11 cellular contexts compared by ENCODE assay signal in the genomic region with DNA sequence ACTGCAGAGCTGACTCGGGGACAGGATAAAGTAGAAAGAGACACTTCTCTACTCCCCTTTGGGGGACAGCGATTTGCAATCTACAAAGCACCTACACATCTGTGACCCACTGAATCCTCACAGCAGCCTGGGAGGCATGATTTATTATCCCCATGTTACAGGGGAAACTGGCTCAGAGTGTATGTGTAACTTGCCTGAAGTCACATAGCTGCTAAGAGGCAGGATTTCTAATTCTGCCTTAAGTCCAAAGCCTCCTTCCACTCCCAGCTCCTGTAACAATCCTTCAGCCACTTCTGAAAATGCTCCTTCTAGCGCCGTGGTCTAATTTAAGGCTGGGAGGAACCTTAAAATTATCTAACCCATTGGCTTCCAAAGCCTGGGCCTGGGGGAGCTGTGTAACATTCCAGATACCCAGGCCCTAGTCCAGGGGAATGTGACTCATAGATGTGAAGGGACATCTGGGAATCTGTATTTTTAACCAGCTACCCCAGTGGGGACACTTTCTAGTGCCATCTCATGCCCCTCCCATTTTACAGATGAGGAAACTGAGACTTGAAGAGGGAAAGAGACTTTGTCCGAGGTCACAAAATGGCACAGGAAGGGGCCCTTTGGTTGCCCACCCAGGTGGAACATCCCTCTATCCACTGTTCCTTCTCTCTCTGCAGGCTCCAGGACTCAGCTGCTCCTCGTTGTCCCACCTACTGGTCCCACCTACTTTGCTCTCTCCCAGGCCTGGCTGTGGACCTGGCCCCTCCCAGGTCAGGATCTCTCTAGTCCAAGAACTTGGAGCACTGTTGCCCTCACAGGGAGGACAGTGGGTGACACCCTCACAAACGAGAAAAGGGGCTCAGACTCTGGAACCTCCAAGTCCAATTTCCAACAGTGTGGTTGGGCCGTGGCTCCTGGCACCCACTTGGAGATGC. TPM values are rescaled to one million over a fixed set of nuclear protein-coding genes. Genes with fewer than 3 reads are reported as not detected.
DNase-seq lines count a peak whose midpoint lies in the region; ATAC-seq and TF ChIP-seq lines count a peak whose summit lies in the region.
"Had no signal": no experiment of that assay in that cellular context is flagged by ENCODE, and none has a peak within 500 bp of the region (broad histone marks: within the 10 kb centered on the region; RNA-seq: fewer than 3 reads in every experiment).

No MANE protein-coding gene starts in this region.

- POLR2A ChIA-PET in activated CD4-positive, alpha-beta T cell treated with anti-CD3 and anti-CD28 coated beads, Interleukin-2, amount 10 ng/mL, durations not matched to agents 7 days and 5 days (lab: Charles Lee): no interaction called here

- TF ChIP-seq CTCF in coronary artery (IDR thresholded peaks at IDR 0.05) (no peak), tibial nerve (IDR thresholded peaks at IDR 0.05) (no peak)

- DNase-seq in activated CD4-positive, alpha-beta T cell treated with anti-CD3 and anti-CD28 coated beads, Interleukin-2, amount 10 ng/mL, durations not matched to agents 7 days and 5 days: no peak
- no peak for DNase-seq in activated CD4-positive, alpha-beta T cell treated with anti-CD3 and anti-CD28 coated beads, Interleukin-2, amount 50 U/mL, for 4 hours
- DNase-seq in coronary artery (ENCODE audit: low spot score): no peak
- peak; percentile 68 to 70 for DNase-seq in tibial nerve (ENCODE audit: low spot score in 2 of 2)
- DNase-seq in NCI-H345 (lab: John Stamatoyannopoulos, UW): no peak
- DNase-seq in activated naive CD4-positive, alpha-beta T cell (lab: John Stamatoyannopoulos, UW): no peak
- DNase-seq: NCI-H1436 had no signal

- no peaks in the 10 kb centered on the region for H3K27me3 ChIP-seq in muscle layer of duodenum (ENCODE audit: low read depth, low read length)
- H3K27me3 ChIP-seq in tibial nerve: no peaks in the 10 kb centered on the region

- H3K4me1 ChIP-seq in muscle layer of duodenum (ENCODE audit: control insufficient read depth in 1 of 2, insufficient read depth in 2 of 2, low read length in 2 of 2): peaks cover 11 to 57% of the 10 kb centered on the region in 2 donors
- H3K4me1 ChIP-seq in tibial nerve: peaks cover 5 to 59% (median 37%) of the 10 kb centered on the region in 4 donors

- no peak overlapping the region for H3K4me3 Mint-ChIP-seq in activated CD4-positive, alpha-beta T cell treated with anti-CD3 and anti-CD28 coated beads, Interleukin-2, amount 10 ng/mL, durations not matched to agents 7 days and 5 days

- no peak for TF ChIP-seq POLR2A in tibial nerve (IDR thresholded peaks at IDR 0.05)

- WGBS in tibial nerve, 2 donors: 31 to 56% methylated on average over 8 of the region's 8 CpGs

- peak overlapping the region; percentile 52 for H3K27ac Mint-ChIP-seq in activated CD4-positive, alpha-beta T cell treated with anti-CD3 and anti-CD28 coated beads, Interleukin-2, amount 10 ng/mL, durations not matched to agents 7 days and 5 days

- H3K27ac ChIP-seq in coronary artery (peak overlapping the region; percentile 84 to 98), muscle layer of duodenum (ENCODE audit: low read length) (peak overlapping the region; percentile 58), tibial nerve (peak overlapping the region; percentile 78 to 95 (median 88))

- H3K36me3 ChIP-seq in muscle layer of duodenum (ENCODE audit: control insufficient read depth in 1 of 2, insufficient read depth in 2 of 2, low read length in 2 of 2) (peaks cover 10 to 25% of the 10 kb centered on the region in 2 donors), tibial nerve (peaks cover 0 to 40% (median 5%) of the 10 kb centered on the region in 3 donors)

- H3K9me3 ChIP-seq in muscle layer of duodenum (ENCODE audit: control insufficient read depth in 1 of 2, low read length in 2 of 2) (no peaks in the 10 kb centered on the region), tibial nerve (no peaks in the 10 kb centered on the region)

- no peaks in the 10 kb centered on the region for H3K9me3 Mint-ChIP-seq in activated CD4-positive, alpha-beta T cell treated with anti-CD3 and anti-CD28 coated beads, Interleukin-2, amount 10 ng/mL, durations not matched to agents 7 days and 5 days
- H3K9me3 Mint-ChIP-seq: memory B cell had no signal

- no peak for ATAC-seq in HG03108 (IDR thresholded peaks at IDR 0.05; ENCODE audit: unreplicated experiment)
- ATAC-seq: Panc1 had no signal

- H3K36me3 Mint-ChIP-seq in activated CD4-positive, alpha-beta T cell treated with anti-CD3 and anti-CD28 coated beads, Interleukin-2, amount 10 ng/mL, durations not matched to agents 7 days and 5 days (ENCODE audit: low read depth): peaks cover 8% of the 10 kb centered on the region

- CTCF ChIA-PET in activated CD4-positive, alpha-beta T cell treated with anti-CD3 and anti-CD28 coated beads, Interleukin-2, amount 10 ng/mL, durations not matched to agents 7 days and 5 days (lab: Charles Lee): interaction anchor here (1.2 to 9.9 kb wide), 5 partner anchors 13 to 139 kb away, joined by 3 to 112 read pairs (median 11); no protein-coding TSS in a partner anchor

- TF ChIP-seq EP300 in tibial nerve (IDR thresholded peaks at IDR 0.05): no peak

- peaks cover 43% of the 10 kb centered on the region for H3K4me1 Mint-ChIP-seq in activated CD4-positive, alpha-beta T cell treated with anti-CD3 and anti-CD28 coated beads, Interleukin-2, amount 10 ng/mL, durations not matched to agents 7 days and 5 days

- peak overlapping the region; percentile 70 for H3K4me3 ChIP-seq in coronary artery
- no peak overlapping the region for H3K4me3 ChIP-seq in muscle layer of duodenum (ENCODE audit: low read depth in 1 of 2, low read length in 2 of 2)
- H3K4me3 ChIP-seq in tibial nerve: no peak overlapping the region

- no peaks in the 10 kb centered on the region for H3K27me3 Mint-ChIP-seq in activated CD4-positive, alpha-beta T cell treated with anti-CD3 and anti-CD28 coated beads, Interleukin-2, amount 10 ng/mL, durations not matched to agents 7 days and 5 days
- H3K27me3 Mint-ChIP-seq: memory B cell had no signal

RNA-seq across cellular contexts. Expression of a gene that starts 48.9 kb away (rescaled TPM):
- 10 to 100 TPM; 15.3 to 19.3 TPM for total RNA-seq in activated CD4-positive, alpha-beta T cell treated with anti-CD3 and anti-CD28 coated beads, Interleukin-2, amount 10 ng/mL, durations not matched to agents 7 days and 5 days
- total RNA-seq in tibial nerve: 10 to 100 TPM; 26.4 to 39.9 (median 34.6) TPM

Comparison
In these comparisons a context has a peak if more than half of its experiments do, and no peak if none do; other contexts are left out.
1. DNase-seq: peak in tibial nerve (2 of 2); none in activated CD4-positive, alpha-beta T cell treated with anti-CD3 and anti-CD28 coated beads, Interleukin-2, amount 10 ng/mL, durations not matched to agents 7 days and 5 days (single experiment), activated CD4-positive, alpha-beta T cell treated with anti-CD3 and anti-CD28 coated beads, Interleukin-2, amount 50 U/mL, for 4 hours (0 of 2), coronary artery (single experiment), NCI-H345 (single experiment) and activated naive CD4-positive, alpha-beta T cell (0 of 4).
2. Peak in every context shown above with its lines, with median percentiles within 50 percentile points of each other: H3K27ac ChIP-seq.